Comparison of ENCODE assay signal across 23 cellular contexts in the genomic region with DNA sequence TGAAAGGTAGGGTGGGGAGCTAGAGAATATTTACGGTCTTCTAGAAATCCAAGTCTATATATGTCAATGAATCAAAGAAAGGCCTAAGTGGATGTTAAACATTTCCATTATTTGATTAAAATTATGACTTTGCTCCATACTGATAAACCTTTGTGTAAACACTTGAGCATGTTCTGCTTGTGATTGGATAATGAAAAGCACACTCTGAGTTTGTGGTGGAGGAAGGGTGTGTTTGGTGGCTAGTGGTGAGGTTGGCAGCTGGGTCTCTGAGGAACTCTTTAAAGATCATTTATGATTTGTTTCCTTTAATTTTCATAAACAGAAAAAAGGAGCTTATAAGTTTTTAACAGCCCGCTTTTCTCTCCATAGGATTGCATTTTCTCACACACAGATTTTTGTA.
DNase-seq lines count a peak whose midpoint lies in the region; ATAC-seq and TF ChIP-seq lines count a peak whose summit lies in the region.
"Had no signal": no experiment of that assay in that cellular context is flagged by ENCODE, and none has a peak within 500 bp of the region (broad histone marks: within the 10 kb centered on the region; RNA-seq: fewer than 3 reads in every experiment).

No MANE protein-coding gene starts in this region.

- H3K9me3 ChIP-seq in PC-3 (ENCODE audit: low read length) (no peaks in the 10 kb centered on the region), stomach (no peaks in the 10 kb centered on the region)
- H3K9me3 ChIP-seq: A549; BE2C; BLaER1 treated with 17β-estradiol and CSF1 and Interleukin-3, amounts not matched to agents 10 nM and 100 nM; HAP-1 had no signal

- no peak overlapping the region for H3K4me3 Mint-ChIP-seq in progenitor cell of endocrine pancreas (ENCODE audit: low read depth)
- H3K4me3 Mint-ChIP-seq: CD14-positive monocyte; CD4-positive, alpha-beta T cell; CD8-positive, alpha-beta memory T cell; HFFc6 had no signal

- TF ChIP-seq EP300 in stomach (IDR thresholded peaks at IDR 0.05): no peak

- TF ChIP-seq POLR2A in stomach (IDR thresholded peaks at IDR 0.05): no peak

- H3K36me3 ChIP-seq in PC-3 (ENCODE audit: low read depth, low read length) (no peaks in the 10 kb centered on the region), stomach (no peaks in the 10 kb centered on the region)
- H3K36me3 ChIP-seq: BE2C; BLaER1 treated with 17β-estradiol and CSF1 and Interleukin-3, amounts not matched to agents 10 nM and 100 nM; HAP-1 had no signal

- H3K4me2 ChIP-seq in PC-3 (ENCODE audit: low read length): no peak overlapping the region
- H3K4me2 ChIP-seq: A549; BLaER1 treated with 17β-estradiol and CSF1 and Interleukin-3, amounts not matched to agents 10 nM and 100 nM had no signal

- H3K4me1 ChIP-seq in PC-3 (ENCODE audit: insufficient read depth, low read length) (peaks cover 10% of the 10 kb centered on the region), stomach (peaks cover 0 to 23% (median 9%) of the 10 kb centered on the region in 4 donors)
- H3K4me1 ChIP-seq: A549; BE2C; BLaER1 treated with 17β-estradiol and CSF1 and Interleukin-3, amounts not matched to agents 10 nM and 100 nM had no signal

- peak; percentile 42 for DNase-seq in NCI-H748 (lab: John Stamatoyannopoulos, UW; ENCODE audit: unreplicated experiment)
- no peak for DNase-seq in NCI-H748 treated with DMSO at 0.1 percent for 48 hours (lab: John Stamatoyannopoulos, UW)
- peak; percentile 15 for DNase-seq in DMS53 treated with DMSO at 0.1 percent for 48 hours (lab: John Stamatoyannopoulos, UW; ENCODE audit: unreplicated experiment)
- no peak for DNase-seq in PC-3
- no peak for DNase-seq in stomach
- no peak for DNase-seq in cerebellum (ENCODE audit: low spot score)
- no peak for DNase-seq in progenitor cell of endocrine pancreas (ENCODE audit: low spot score, unreplicated experiment)
- DNase-seq in ureter (ENCODE audit: low spot score): no peak
- DNase-seq: 8988T; ACHN; AML-193; BE2C; CD4-positive, alpha-beta T cell; CD8-positive, alpha-beta memory T cell; DMS 273 treated with DMSO at 0.1 percent for 48 hours; DMS79 treated with DMSO at 0.1 percent for 48 hours; GF-D8; GOT3; HFFc6 had no signal

- ATAC-seq in PC-3: 0 out of 2 replicates have a peak, but pooled peaks have one; percentile 23
- ATAC-seq: A549 had no signal

- H3K27ac ChIP-seq in PC-3 (ENCODE audit: low read length) (no peak overlapping the region), stomach (peak overlapping the region in 3 of 5 donors; percentile 11 to 57 (median 52))
- H3K27ac ChIP-seq: A549; BLaER1 treated with 17β-estradiol and CSF1 and Interleukin-3, amounts not matched to agents 10 nM and 100 nM had no signal

- CTCF ChIA-PET in PC-3 (lab: Charles Lee): no interaction called here

- H4K20me1 ChIP-seq in PC-3 (ENCODE audit: low read length): no peaks in the 10 kb centered on the region
- H4K20me1 ChIP-seq: BLaER1 treated with 17β-estradiol and CSF1 and Interleukin-3, amounts not matched to agents 10 nM and 100 nM had no signal

- BruUV-seq in PC-3 (replicated peaks; lab: Mats Ljungman, UMichigan): no TSS peak

- H3K4me1 Mint-ChIP-seq in progenitor cell of endocrine pancreas (ENCODE audit: low read depth): peaks cover 1% of the 10 kb centered on the region
- H3K4me1 Mint-ChIP-seq: CD14-positive monocyte; CD8-positive, alpha-beta memory T cell had no signal

- no peaks in the 10 kb centered on the region for H3K79me2 ChIP-seq in PC-3 (ENCODE audit: low read length)

- no peaks in the 10 kb centered on the region for H3K27me3 Mint-ChIP-seq in progenitor cell of endocrine pancreas
- H3K27me3 Mint-ChIP-seq: CD8-positive, alpha-beta memory T cell had no signal

- H3K27me3 ChIP-seq in PC-3 (ENCODE audit: low read length): no peaks in the 10 kb centered on the region
- no peaks in the 10 kb centered on the region for H3K27me3 ChIP-seq in stomach
- H3K27me3 ChIP-seq: BE2C; BLaER1 treated with 17β-estradiol and CSF1 and Interleukin-3, amounts not matched to agents 10 nM and 100 nM had no signal

- WGBS in stomach, 5 donors: 31 to 70% (median 46%) methylated on average over 2 of the region's 2 CpGs

- intact Hi-C loops in PC-3 (cut with micrococcal nuclease): no loop called here
- intact Hi-C loops in stomach (cut with DNase I; ENCODE audit: low total_unique reads): no loop called here

- POLR2A ChIA-PET in PC-3 (lab: Charles Lee; ENCODE audit: unreplicated experiment): no interaction called here

- no peak overlapping the region for H3K9ac ChIP-seq in PC-3 (ENCODE audit: low read length)
- H3K9ac ChIP-seq: BLaER1 treated with 17β-estradiol and CSF1 and Interleukin-3, amounts not matched to agents 10 nM and 100 nM had no signal

- no peaks in the 10 kb centered on the region for H3K9me2 ChIP-seq in PC-3 (replicated peaks; ENCODE audit: low read length)

- TF ChIP-seq CTCF in PC-3 (conservative IDR thresholded peaks at IDR 0.05; ENCODE audit: low read depth, low read length): no peak
- no peak for TF ChIP-seq CTCF in stomach (IDR thresholded peaks at IDR 0.05)
- TF ChIP-seq CTCF in progenitor cell of endocrine pancreas (IDR thresholded peaks at IDR 0.05; ENCODE audit: unreplicated experiment): no peak

- H3K4me3 ChIP-seq in PC-3 (ENCODE audit: low read length) (no peak overlapping the region), stomach (no peak overlapping the region)
- H3K4me3 ChIP-seq: A549; BLaER1 treated with 17β-estradiol and CSF1 and Interleukin-3, amounts not matched to agents 10 nM and 100 nM; HAP-1 had no signal

- no peak overlapping the region for H3K27ac Mint-ChIP-seq in progenitor cell of endocrine pancreas
- H3K27ac Mint-ChIP-seq: CD14-positive monocyte; CD4-positive, alpha-beta T cell; HFFc6 had no signal

- H3F3A ChIP-seq in PC-3 (ENCODE audit: low read length, unreplicated experiment): no peaks in the 10 kb centered on the region

- no peak overlapping the region for H2AFZ ChIP-seq in PC-3 (ENCODE audit: low read length)

- H3K36me3 Mint-ChIP-seq in progenitor cell of endocrine pancreas (ENCODE audit: insufficient read depth): no peaks in the 10 kb centered on the region
- H3K36me3 Mint-ChIP-seq: CD14-positive monocyte; CD8-positive, alpha-beta memory T cell had no signal

- H3K9me3 Mint-ChIP-seq in progenitor cell of endocrine pancreas (ENCODE audit: low read depth): peaks cover 2% of the 10 kb centered on the region
- H3K9me3 Mint-ChIP-seq: HFFc6 had no signal

Comparison
In these comparisons a context has a peak if more than half of its experiments do, and no peak if none do; other contexts are left out.
1. DNase-seq: peak in NCI-H748 (single experiment) and DMS53 treated with DMSO at 0.1 percent for 48 hours (single experiment); none in NCI-H748 treated with DMSO at 0.1 percent for 48 hours (single experiment), PC-3 (single experiment), stomach (single experiment), cerebellum (single experiment), progenitor cell of endocrine pancreas (single experiment) and ureter (single experiment).